Comparison of ENCODE assay signal across 27 cellular contexts in the genomic region with DNA sequence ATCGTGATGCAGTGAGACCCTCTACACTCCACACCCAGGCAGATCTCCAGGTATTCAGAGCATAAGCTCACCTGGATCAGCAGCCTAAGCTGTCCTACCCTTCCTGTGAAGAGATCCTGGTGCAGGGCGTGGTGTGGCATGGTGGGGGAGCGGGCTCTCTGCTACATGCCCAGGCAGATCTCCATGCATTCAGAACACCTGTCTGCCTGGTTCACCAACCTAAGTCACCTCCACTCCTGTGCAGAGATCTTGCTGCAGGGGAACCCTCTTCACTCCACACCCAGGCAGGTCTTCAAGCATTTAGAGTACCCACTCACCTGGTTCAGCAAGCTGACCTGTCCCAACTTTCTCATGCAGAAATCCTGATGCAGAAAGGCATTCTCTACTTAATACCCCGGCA.
DNase-seq lines count a peak whose midpoint lies in the region; ATAC-seq, FAIRE-seq and TF ChIP-seq lines count a peak whose summit lies in the region.
"Had no signal": no experiment of that assay in that cellular context is flagged by ENCODE, and none has a peak within 500 bp of the region (broad histone marks: within the 10 kb centered on the region; RNA-seq: fewer than 3 reads in every experiment).

No MANE protein-coding gene starts in this region.

- no peak overlapping the region for H3K4me3 Mint-ChIP-seq in stimulated activated naive CD8-positive, alpha-beta T cell treated with anti-CD3 and anti-CD28 coated beads, Interleukin-15, amount 100 ng/mL, for 72 hours
- no peak overlapping the region for H3K4me3 Mint-ChIP-seq in stimulated activated effector memory CD8-positive, alpha-beta T cell treated with anti-CD3 and anti-CD28 coated beads, Interleukin-12 subunit alpha, Interleukin-12 subunit beta, amount 100 ng/mL, for 72 hours
- H3K4me3 Mint-ChIP-seq: B cell, CD14-positive monocyte had no signal

- H4K20me1 ChIP-seq in mammary epithelial cell (ENCODE audit: insufficient read depth, low read length) (no peaks in the 10 kb centered on the region), keratinocyte (ENCODE audit: control insufficient read depth, extremely low read depth, insufficient read depth, low read length) (no peaks in the 10 kb centered on the region)

- peak; percentile 37 for ATAC-seq in stimulated activated naive CD8-positive, alpha-beta T cell treated with anti-CD3 and anti-CD28 coated beads, Interleukin-15, amount 100 ng/mL, for 72 hours
- no peak for ATAC-seq in stimulated activated naive CD8-positive, alpha-beta T cell treated with anti-CD3 and anti-CD28 coated beads, Interleukin-15, Interleukin-2, amounts not matched to agents 100 U/mL and 50 U/mL, for 24 hours
- no peak for ATAC-seq in stimulated activated effector memory CD8-positive, alpha-beta T cell treated with anti-CD3 and anti-CD28 coated beads, Interleukin-12 subunit alpha, Interleukin-12 subunit beta, amount 100 ng/mL, for 72 hours
- ATAC-seq: HepG2, K562, Panc1, Right ventricle myocardium inferior had no signal

- intact Hi-C loops in mammary epithelial cell (cut with micrococcal nuclease), result no loop called here

- H3K27me3 ChIP-seq in mammary epithelial cell (ENCODE audit: insufficient read depth, low read length), result no peaks in the 10 kb centered on the region
- H3K27me3 ChIP-seq in keratinocyte (ENCODE audit: control insufficient read depth, extremely low read depth, insufficient read depth, low read length), result no peaks in the 10 kb centered on the region
- H3K27me3 ChIP-seq: SJSA1 had no signal

- peak overlapping the region in 1 of 2 donors; percentile 48 for H3K27ac Mint-ChIP-seq in stimulated activated naive CD8-positive, alpha-beta T cell treated with anti-CD3 and anti-CD28 coated beads, Interleukin-15, amount 100 ng/mL, for 72 hours
- H3K27ac Mint-ChIP-seq in stimulated activated effector memory CD8-positive, alpha-beta T cell treated with anti-CD3 and anti-CD28 coated beads, Interleukin-12 subunit alpha, Interleukin-12 subunit beta, amount 100 ng/mL, for 72 hours, result no peak overlapping the region
- H3K27ac Mint-ChIP-seq: B cell, CD14-positive monocyte had no signal

- H3K36me3 Mint-ChIP-seq in stimulated activated effector memory CD8-positive, alpha-beta T cell treated with anti-CD3 and anti-CD28 coated beads, Interleukin-12 subunit alpha, Interleukin-12 subunit beta, amount 100 ng/mL, for 72 hours, result no peaks in the 10 kb centered on the region
- H3K36me3 Mint-ChIP-seq: CD14-positive monocyte had no signal

- H3K9me3 Mint-ChIP-seq in stimulated activated naive CD8-positive, alpha-beta T cell treated with anti-CD3 and anti-CD28 coated beads, Interleukin-15, amount 100 ng/mL, for 72 hours, result no peaks in the 10 kb centered on the region
- peaks cover 18% of the 10 kb centered on the region for H3K9me3 Mint-ChIP-seq in stimulated activated effector memory CD8-positive, alpha-beta T cell treated with anti-CD3 and anti-CD28 coated beads, Interleukin-12 subunit alpha, Interleukin-12 subunit beta, amount 100 ng/mL, for 72 hours

- no peaks in the 10 kb centered on the region for H3K9me3 ChIP-seq in mammary epithelial cell (replicated peaks; ENCODE audit: insufficient read depth, low read length)
- H3K9me3 ChIP-seq in keratinocyte (ENCODE audit: control insufficient read depth, low read depth, low read length), result no peaks in the 10 kb centered on the region
- H3K9me3 ChIP-seq: HAP-1 had no signal

- H3K27me3 Mint-ChIP-seq in stimulated activated naive CD8-positive, alpha-beta T cell treated with anti-CD3 and anti-CD28 coated beads, Interleukin-15, amount 100 ng/mL, for 72 hours, result no peaks in the 10 kb centered on the region
- H3K27me3 Mint-ChIP-seq: B cell had no signal

- CTCF ChIA-PET in mammary epithelial cell (lab: Charles Lee; ENCODE audit: low non-redundant PET), result no interaction called here

- H3K9ac ChIP-seq in mammary epithelial cell (ENCODE audit: insufficient read depth, low read length) (no peak overlapping the region), keratinocyte (ENCODE audit: control insufficient read depth, extremely low read depth, insufficient read depth, low read length) (no peak overlapping the region)

- BruUV-seq in mammary epithelial cell (replicated peaks; lab: Mats Ljungman, UMichigan), result no TSS peak

- in situ Hi-C loops in mammary epithelial cell (cut with MboI; ENCODE audit: low sequenced_read_pairs in 2 of 2), result no loop called here

- WGBS in mammary epithelial cell (ENCODE audit: low coverage, missing lambda C conversion rate), result 100% methylated on average over 3 of the region's 4 CpGs

- H3K79me2 ChIP-seq in mammary epithelial cell (ENCODE audit: insufficient read depth, low read length) (no peaks in the 10 kb centered on the region), keratinocyte (ENCODE audit: control insufficient read depth, insufficient read depth, low read length) (no peaks in the 10 kb centered on the region)

- DNase-seq in stimulated activated naive CD8-positive, alpha-beta T cell treated with anti-CD3 and anti-CD28 coated beads, Interleukin-15, amount 100 ng/mL, for 72 hours, result no peak
- DNase-seq in stimulated activated naive CD8-positive, alpha-beta T cell treated with anti-CD3 and anti-CD28 coated beads, Interleukin-15, Interleukin-2, amounts not matched to agents 100 U/mL and 50 U/mL, for 24 hours, result no peak
- peak; percentile 0 for DNase-seq in mammary epithelial cell
- peak; percentile 1 for DNase-seq in keratinocyte (ENCODE audit: low read depth, low spot score)
- no peak for DNase-seq in CD1c-positive myeloid dendritic cell (ENCODE audit: extremely low spot score)
- DNase-seq in stimulated activated effector memory CD8-positive, alpha-beta T cell treated with anti-CD3 and anti-CD28 coated beads, Interleukin-12 subunit alpha, Interleukin-12 subunit beta, amount 100 ng/mL, for 72 hours (ENCODE audit: low spot score in 2 of 2), result no peak
- DNase-seq in RPMI8226, result no peak
- DNase-seq: DMS53; GDM1; MM.1S; NCI-H1048; NCI-H1417 treated with DMSO at 0.1 percent for 48 hours; NCI-H187; NCI-H226; NCI-H510A treated with DMSO at 0.1 percent for 48 hours; NCI-H748 treated with DMSO at 0.1 percent for 48 hours; NK-92 treated with Interleukin-12 subunit alpha and Interleukin-12 subunit beta, amount 100 ng/mL, for 24 hours had no signal

- dilution Hi-C loops in mammary epithelial cell (cut with HindIII; ENCODE audit: low sequenced_read_pairs), result no loop called here
- dilution Hi-C loops in keratinocyte (cut with MboI; ENCODE audit: extremely low pct_ligation_motif_present, low sequenced_read_pairs), result no loop called here

- TF ChIP-seq CTCF in mammary epithelial cell (conservative IDR thresholded peaks at IDR 0.05 in 1 of 2, IDR thresholded peaks at IDR 0.05 in 1 of 2; ENCODE audit: extremely low read depth in 1 of 2, insufficient read depth in 1 of 2, low read depth in 1 of 2, low read length in 2 of 2) (no peak), keratinocyte (optimal IDR thresholded peaks at IDR 0.05 in 1 of 3, IDR thresholded peaks at IDR 0.05 in 1 of 3, conservative IDR thresholded peaks at IDR 0.05 in 1 of 3; ENCODE audit: extremely low read depth in 1 of 3, insufficient read depth in 2 of 3, low read length in 3 of 3) (no peak)

- H3K36me3 ChIP-seq in mammary epithelial cell (ENCODE audit: insufficient read depth, low read length) (no peaks in the 10 kb centered on the region), keratinocyte (ENCODE audit: control insufficient read depth in 2 of 2, extremely low read depth in 1 of 2, insufficient read depth in 2 of 2, low read length in 2 of 2) (no peaks in the 10 kb centered on the region)
- H3K36me3 ChIP-seq: HAP-1, SJSA1 had no signal

- H3K4me1 ChIP-seq in mammary epithelial cell (ENCODE audit: insufficient read depth, low read length) (peaks cover 4% of the 10 kb centered on the region), keratinocyte (ENCODE audit: control insufficient read depth, extremely low read depth, insufficient read depth, low read length) (peaks cover 12% of the 10 kb centered on the region)
- H3K4me1 ChIP-seq: SJSA1 had no signal

- H3K4me3 ChIP-seq in mammary epithelial cell (replicated peaks in 1 of 3; ENCODE audit: insufficient read depth in 1 of 3, low read depth in 2 of 3, low read length in 3 of 3) (no peak overlapping the region), keratinocyte (ENCODE audit: control insufficient read depth in 2 of 3, extremely low read depth in 1 of 3, insufficient read depth in 2 of 3, low read depth in 1 of 3, low read length in 3 of 3) (no peak overlapping the region)
- H3K4me3 ChIP-seq: HAP-1, K562, SJSA1 had no signal

- H3K4me2 ChIP-seq in mammary epithelial cell (ENCODE audit: insufficient read depth, low read depth, low read length) (no peak overlapping the region), keratinocyte (ENCODE audit: control insufficient read depth, extremely low read depth, insufficient read depth, low read depth, low read length) (peak overlapping the region; percentile 46)

- H2AFZ ChIP-seq in mammary epithelial cell (ENCODE audit: low read depth, low read length) (peak overlapping the region; percentile 78), keratinocyte (ENCODE audit: control insufficient read depth, low read length) (peak overlapping the region; percentile 78)

- no peak overlapping the region for H3K27ac ChIP-seq in mammary epithelial cell (ENCODE audit: insufficient read depth, low read depth, low read length)
- no peak overlapping the region for H3K27ac ChIP-seq in keratinocyte (ENCODE audit: control insufficient read depth, insufficient read depth, low read length)
- H3K27ac ChIP-seq: SJSA1 had no signal

- H3K9me1 ChIP-seq in keratinocyte (ENCODE audit: control insufficient read depth, extremely low read depth, insufficient read depth, low read length), result no peaks in the 10 kb centered on the region

- H3K4me1 Mint-ChIP-seq in stimulated activated naive CD8-positive, alpha-beta T cell treated with anti-CD3 and anti-CD28 coated beads, Interleukin-15, amount 100 ng/mL, for 72 hours, result no peaks in the 10 kb centered on the region
- no peaks in the 10 kb centered on the region for H3K4me1 Mint-ChIP-seq in stimulated activated effector memory CD8-positive, alpha-beta T cell treated with anti-CD3 and anti-CD28 coated beads, Interleukin-12 subunit alpha, Interleukin-12 subunit beta, amount 100 ng/mL, for 72 hours
- H3K4me1 Mint-ChIP-seq: B cell, CD14-positive monocyte had no signal

- FAIRE-seq in keratinocyte (lab: Jason Lieb, UNC), result peak; percentile 90
- FAIRE-seq: A204.1, D721Med, HepG2, K562 had no signal

Comparison
In these comparisons a context has a peak if more than half of its experiments do, and no peak if none do; other contexts are left out.
1. DNase-seq: peak in mammary epithelial cell (single experiment) and keratinocyte (single experiment); none in stimulated activated naive CD8-positive, alpha-beta T cell treated with anti-CD3 and anti-CD28 coated beads, Interleukin-15, amount 100 ng/mL, for 72 hours (0 of 2), stimulated activated naive CD8-positive, alpha-beta T cell treated with anti-CD3 and anti-CD28 coated beads, Interleukin-15, Interleukin-2, amounts not matched to agents 100 U/mL and 50 U/mL, for 24 hours (single experiment), CD1c-positive myeloid dendritic cell (single experiment), stimulated activated effector memory CD8-positive, alpha-beta T cell treated with anti-CD3 and anti-CD28 coated beads, Interleukin-12 subunit alpha, Interleukin-12 subunit beta, amount 100 ng/mL, for 72 hours (0 of 2) and RPMI8226 (single experiment).